In genomic region chrX:112840382-112841113, GRCh38 we compare ENCODE assay signal across 8 cellular contexts. TPM values are rescaled to one million over a fixed set of nuclear protein-coding genes. Genes with fewer than 3 reads are reported as not detected.
DNase-seq lines count a peak whose midpoint lies in the region; ATAC-seq and TF ChIP-seq lines count a peak whose summit lies in the region.

Gene AMOT (minus strand): TSS chrX:112840831. CDS start chrX:112823126, 17,705 bp downstream.

- H3K4me1 ChIP-seq in neutrophil (ENCODE audit: control insufficient read depth in 1 of 2, insufficient read depth in 1 of 2, low read depth in 1 of 2, low read length in 1 of 2) (peaks cover 0 to 5% of the 10 kb centered on the region in 2 experiments), testis (no peaks in the 10 kb centered on the region)

- H3K36me3 ChIP-seq in neutrophil (no peaks in the 10 kb centered on the region), testis (ENCODE audit: low read depth, missing control alignments) (no peaks in the 10 kb centered on the region)

- intact Hi-C loops in testis (cut with DNase I; ENCODE audit: low total_unique reads), result no loop called here

- ATAC-seq in GM21423 (IDR thresholded peaks at IDR 0.05; ENCODE audit: unreplicated experiment), result peak; percentile 54

- DNase-seq in CMK (ENCODE audit: low read depth) (peak; percentile 21), HuH-7.5 (ENCODE audit: low spot score) (peak; percentile 43), RWPE1 (ENCODE audit: low spot score) (peak; percentile 30), globus pallidus (ENCODE audit: low spot score) (peak; percentile 85), testis (peak; percentile 85)
- peak; percentile 68 for DNase-seq in activated naive CD4-positive, alpha-beta T cell treated with Interleukin-2 at 50 U/mL for 16 hours

- TF ChIP-seq POLR2A in testis (IDR thresholded peaks at IDR 0.05), result no peak

- CTCF ChIA-PET in RWPE1 (lab: Yijun Ruan, JAX), result no interaction called here

- POLR2A ChIA-PET in RWPE1 (lab: Yijun Ruan, JAX; ENCODE audit: low non-redundant PET), result no interaction called here

- WGBS in testis, 2 donors, result 0% methylated on average over 24 to 45 of the region's 49 CpGs

- peak within 1 kb of the TSS; percentile 60 for H3K27ac ChIP-seq in RWPE1
- H3K27ac ChIP-seq in neutrophil, result peak within 1 kb of the TSS; percentile 6
- peak within 1 kb of the TSS; percentile 63 to 83 for H3K27ac ChIP-seq in testis

- H3K4me3 ChIP-seq in neutrophil (ENCODE audit: low read depth in 1 of 2, low read length in 1 of 2) (peak within 1 kb of the TSS; percentile 64), testis (peak within 1 kb of the TSS; percentile 60 to 73)

- no peak for TF ChIP-seq CTCF in RWPE1 (conservative IDR thresholded peaks at IDR 0.05; ENCODE audit: low read depth)
- TF ChIP-seq CTCF in neutrophil (IDR thresholded peaks at IDR 0.05), result no peak
- TF ChIP-seq CTCF in testis (IDR thresholded peaks at IDR 0.05), result no peak

- H3K9me3 ChIP-seq in neutrophil (no peaks in the 10 kb centered on the region), testis (no peaks in the 10 kb centered on the region)

- H3K27me3 ChIP-seq in neutrophil, result peaks cover 23% of the 10 kb centered on the region
- H3K27me3 ChIP-seq in testis, result no peaks in the 10 kb centered on the region

RNA-seq across cellular contexts. Expression of gene AMOT, which starts in this region (rescaled TPM):
- total RNA-seq in testis, result 10 to 100 TPM; 14.9 to 22.5 TPM
- polyA plus RNA-seq in testis (ENCODE audit: insufficient read depth, low read depth, low replicate concordance), result 11.7 TPM

Comparison
In these comparisons a context has a peak if more than half of its experiments do, and no peak if none do; other contexts are left out.
1. Peak in every context shown above with its lines: DNase-seq, ATAC-seq, H3K4me3 ChIP-seq and H3K27ac ChIP-seq.
2. DNase-seq: peak in every context shown above with its lines; median percentile 85 in globus pallidus; 85 in testis; 68 in activated naive CD4-positive, alpha-beta T cell treated with Interleukin-2 at 50 U/mL for 16 hours; 43 in HuH-7.5; 30 in RWPE1; 21 in CMK.
3. H3K27ac ChIP-seq: peak in every context shown above with its lines; median percentile 73 in testis; 60 in RWPE1; 6 in neutrophil.